Comparison of ENCODE assay signal across 8 cellular contexts in genomic region chr12:57751788-57752667, GRCh38. TPM values are rescaled to one million over a fixed set of nuclear protein-coding genes. Genes with fewer than 3 reads are reported as not detected.
DNase-seq lines count a peak whose midpoint lies in the region; FAIRE-seq and TF ChIP-seq lines count a peak whose summit lies in the region.

Gene CDK4 (minus strand): TSS chr12:57752310. CDS start chr12:57751717, 593 bp downstream.

- peak within 1 kb of the TSS; percentile 53 for H3K4ac ChIP-seq in neuronal stem cell (ENCODE audit: low read length)

- TF ChIP-seq CTCF in HFF-Myc (IDR thresholded peaks at IDR 0.05; ENCODE audit: low read depth, low read length, missing control alignments) (no peak), subcutaneous adipose tissue (IDR thresholded peaks at IDR 0.05; ENCODE audit: low read depth) (no peak)

- H3K79me1 ChIP-seq in neuronal stem cell (ENCODE audit: low read depth, low read length), result peaks cover 13% of the 10 kb centered on the region

- peak within 1 kb of the TSS; percentile 87 for H3K9ac ChIP-seq in neuronal stem cell (ENCODE audit: low read depth, low read length, poor library complexity)

- H3K14ac ChIP-seq in neuronal stem cell (ENCODE audit: low read length), result no peak within 1 kb of the TSS

- H3K27me3 Mint-ChIP-seq in activated naive CD4-positive, alpha-beta T cell treated with anti-CD3 and anti-CD28 coated beads for 36 hours (ENCODE audit: low read depth), result no peaks in the 10 kb centered on the region

- H4K91ac ChIP-seq in neuronal stem cell (ENCODE audit: low read depth, low read length, poor library complexity), result no peak within 1 kb of the TSS

- H3K4me1 ChIP-seq in neuronal stem cell (ENCODE audit: control insufficient read depth in 2 of 2, insufficient read depth in 1 of 2, low read depth in 1 of 2, low read length in 2 of 2), result peaks cover 29 to 39% of the 10 kb centered on the region in 2 donors

- intact Hi-C loops in activated naive CD4-positive, alpha-beta T cell treated with anti-CD3 and anti-CD28 coated beads for 36 hours (cut with micrococcal nuclease), result loop anchor here (1.0 to 5.0 kb wide), 10 partner anchors 8 to 515 kb away; partner anchors contain the start of genes ATP23, EEF1AKMT3, MBD6 and METTL1

- H2BK15ac ChIP-seq in neuronal stem cell (ENCODE audit: low read length), result no peak within 1 kb of the TSS

- H3K18ac ChIP-seq in neuronal stem cell (ENCODE audit: low read length), result peak within 1 kb of the TSS; percentile 93

- peak within 1 kb of the TSS; percentile 91 for H2AK5ac ChIP-seq in neuronal stem cell (ENCODE audit: low read depth, low read length)

- WGBS in neuronal stem cell (ENCODE audit: extremely low coverage in 2 of 2, insufficient read length in 2 of 2, insufficient replicate concordance in 1 of 2), 2 donors, result no CpG with 5 or more reads among the region's 58 CpGs

- FAIRE-seq in frontal cortex (lab: Jason Lieb, UNC), result no peak

- H3K36me3 ChIP-seq in neuronal stem cell (replicated peaks in 1 of 2; ENCODE audit: control insufficient read depth in 2 of 2, insufficient read depth in 2 of 2, low read length in 2 of 2), result peaks cover 21 to 46% of the 10 kb centered on the region in 2 donors

- no peak within 1 kb of the TSS for H3K27ac ChIP-seq in neuronal stem cell (replicated peaks; ENCODE audit: low read length)

- peaks cover 41% of the 10 kb centered on the region for H3K36me3 Mint-ChIP-seq in activated naive CD4-positive, alpha-beta T cell treated with anti-CD3 and anti-CD28 coated beads for 36 hours (ENCODE audit: low read depth)

- peak within 1 kb of the TSS; percentile 40 for H2BK5ac ChIP-seq in neuronal stem cell (ENCODE audit: low read length)

- H2BK12ac ChIP-seq in neuronal stem cell (ENCODE audit: low read length), result peak within 1 kb of the TSS; percentile 28

- CTCF ChIA-PET in activated naive CD4-positive, alpha-beta T cell treated with anti-CD3 and anti-CD28 coated beads for 36 hours (lab: Charles Lee), result interaction anchor here (0.8 to 0.9 kb wide), 2 partner anchors 11 to 31 kb away, joined by 3 to 4 read pairs; partner anchors contain the start of gene TSFM

- peak within 1 kb of the TSS; percentile 96 for H3K4me2 ChIP-seq in neuronal stem cell (ENCODE audit: insufficient read depth, low read length, poor library complexity, severe bottlenecking)

- H3K23ac ChIP-seq in neuronal stem cell (ENCODE audit: low read depth, low read length, poor library complexity), result peak within 1 kb of the TSS; percentile 66

- peaks cover 51% of the 10 kb centered on the region for H3K4me1 Mint-ChIP-seq in activated naive CD4-positive, alpha-beta T cell treated with anti-CD3 and anti-CD28 coated beads for 36 hours (ENCODE audit: low read depth)

- peak within 1 kb of the TSS; percentile 100 for H3K4me3 Mint-ChIP-seq in activated naive CD4-positive, alpha-beta T cell treated with anti-CD3 and anti-CD28 coated beads for 36 hours

- peak within 1 kb of the TSS; percentile 99 for H3K27ac Mint-ChIP-seq in activated naive CD4-positive, alpha-beta T cell treated with anti-CD3 and anti-CD28 coated beads for 36 hours

- H4K8ac ChIP-seq in neuronal stem cell (ENCODE audit: low read depth, low read length), result no peak within 1 kb of the TSS

- H3K9me3 Mint-ChIP-seq in activated naive CD4-positive, alpha-beta T cell treated with anti-CD3 and anti-CD28 coated beads for 36 hours, result no peaks in the 10 kb centered on the region

- no peak within 1 kb of the TSS for H2BK120ac ChIP-seq in neuronal stem cell (ENCODE audit: low read depth, low read length)

- H3K4me3 ChIP-seq in HFF-Myc (replicated peaks; ENCODE audit: low read depth, low read length) (peak within 1 kb of the TSS; percentile 82), neuronal stem cell (ENCODE audit: low read length in 2 of 2) (peak within 1 kb of the TSS; percentile 90 to 93)

- no peaks in the 10 kb centered on the region for H3K9me3 ChIP-seq in neuronal stem cell (replicated peaks in 1 of 2; ENCODE audit: control insufficient read depth in 2 of 2, insufficient read depth in 1 of 2, low read depth in 1 of 2, low read length in 2 of 2)

- DNase-seq in GM03348 (ENCODE audit: low spot score), result peak; percentile 98
- peak; percentile 99 for DNase-seq in HFF-Myc (ENCODE audit: extremely low read depth, low read depth)
- peak; percentile 99 for DNase-seq in NAMALWA (ENCODE audit: low spot score)
- DNase-seq in SK-N-DZ (ENCODE audit: low spot score), result peak; percentile 100
- peak; percentile 99 for DNase-seq in activated naive CD4-positive, alpha-beta T cell treated with anti-CD3 and anti-CD28 coated beads for 36 hours
- DNase-seq in frontal cortex (ENCODE audit: low spot score in 2 of 2), result peak; percentile 98 to 99
- DNase-seq in neuronal stem cell (ENCODE audit: low spot score), result peak; percentile 99

- H2AFZ ChIP-seq in neuronal stem cell (ENCODE audit: low read length), result peak within 1 kb of the TSS; percentile 84

- peaks cover 0 to 13% (median 3%) of the 10 kb centered on the region in 3 experiments for H3K27me3 ChIP-seq in neuronal stem cell (ENCODE audit: control insufficient read depth in 3 of 3, insufficient read depth in 3 of 3, low read depth in 1 of 3, low read length in 3 of 3)

RNA-seq across cellular contexts. Expression of gene CDK4, which starts in this region (rescaled TPM):
- polyA plus RNA-seq in SK-N-DZ (2014; cell fraction: cytosol; rRNA removed), result 521 and 557 TPM in 2 replicates
- 182 and 296 TPM in 2 replicates for polyA plus RNA-seq in SK-N-DZ (2014; cell fraction: nucleus; rRNA removed)
- 100 to 1,000 TPM; 194 to 202 TPM for total RNA-seq in activated naive CD4-positive, alpha-beta T cell treated with anti-CD3 and anti-CD28 coated beads for 36 hours
- total RNA-seq in frontal cortex (51.4 TPM), subcutaneous adipose tissue (100 to 1,000 TPM in 1 of 4 donors, 10 to 100 TPM in 3; 66.3 to 104 (median 83.6) TPM)
- polyA plus RNA-seq in neuronal stem cell (2013, experiment 1 of 2), result 157 TPM
- 144 TPM for polyA plus RNA-seq in neuronal stem cell (2013, experiment 2 of 2)
